In genomic region chr6:161594412-161594811, GRCh38 we compare ENCODE assay signal across 39 cellular contexts.
"Had no signal": no experiment of that assay in that cellular context is flagged by ENCODE, and none has a peak within 500 bp of the region (broad histone marks: within the 10 kb centered on the region; RNA-seq: fewer than 3 reads in every experiment).

No MANE protein-coding gene starts in this region.

- H3K27me3 Mint-ChIP-seq: activated CD4-positive, alpha-beta memory T cell treated with anti-CD3 and anti-CD28 coated beads for 36 hours; activated CD4-positive, alpha-beta T cell treated with anti-CD3 and anti-CD28 coated beads for 36 hours; activated CD4-positive, alpha-beta T cell treated with anti-CD3 and anti-CD28 coated beads, Interleukin-2, amount 10 ng/mL, durations not matched to agents 7 days and 5 days; activated CD8-positive, alpha-beta T cell treated with anti-CD3 and anti-CD28 coated beads for 36 hours; activated naive CD8-positive, alpha-beta T cell treated with anti-CD3 and anti-CD28 coated beads for 36 hours; activated T-helper 17 cell treated with anti-CD3 and anti-CD28 coated beads, Interleukin-2, amount 50 U/mL, for 72 hours had no signal

- H3K27me3 ChIP-seq: adrenal gland, body of pancreas, brain microvascular endothelial cell, breast epithelium had no signal

- ATAC-seq: activated CD4-positive, alpha-beta T cell treated with anti-CD3 and anti-CD28 coated beads for 36 hours; activated CD4-positive, CD25-positive, alpha-beta regulatory T cell treated with anti-CD3 and anti-CD28 coated beads, Interleukin-2, amount 50 U/mL, for 24 hours; activated CD8-positive, alpha-beta T cell treated with anti-CD3 and anti-CD28 coated beads for 36 hours; activated naive CD4-positive, alpha-beta T cell treated with anti-CD3 and anti-CD28 coated beads, Interleukin-2, amount 50 U/mL, for 72 hours; activated T-cell treated with anti-CD3 and anti-CD28 coated beads, Interleukin-2, amount 50 U/mL, for 4 hours; activated T-cell treated with anti-CD3 and anti-CD28 coated beads, Interleukin-2, amount 50 U/mL, for 72 hours; activated T-helper 17 cell treated with anti-CD3 and anti-CD28 coated beads, Interleukin-2, amount 50 U/mL, for 72 hours; body of pancreas; WTC11 had no signal

- H3K9me3 Mint-ChIP-seq: activated CD4-positive, alpha-beta memory T cell treated with anti-CD3 and anti-CD28 coated beads for 36 hours; activated CD8-positive, alpha-beta T cell treated with anti-CD3 and anti-CD28 coated beads for 36 hours; activated naive CD4-positive, alpha-beta T cell treated with anti-CD3 and anti-CD28 coated beads, Interleukin-2, amount 50 U/mL, for 72 hours; activated T-cell treated with anti-CD3 and anti-CD28 coated beads, Interleukin-2, amount 50 U/mL, for 4 hours; activated T-helper 1 cell treated with anti-CD3 and anti-CD28 coated beads, Interleukin-12 subunit alpha, Interleukin-12 subunit beta, Interleukin-2, Interleukin-4 antibody, amounts not matched to agents 30 ng/mL and 10 ng/mL and 1 ng/mL, durations not matched to agents 14 hours and 24 hours and 36 hours; activated T-helper 17 cell treated with anti-CD3 and anti-CD28 coated beads, Interleukin-2, amount 50 U/mL, for 72 hours; T-helper 1 cell treated with Interleukin-12 subunit alpha and Interleukin-12 subunit beta and Interleukin-4 antibody, amounts not matched to agents 30 μg/mL and 1 μg/mL, for 36 hours; T-helper 2 cell treated with Interferon-gamma antibody and Interleukin-4, amounts not matched to agents 5 μg/mL and 100 μg/mL, for 36 hours; WTC11 had no signal

- H3K4me1 ChIP-seq: adrenal gland, body of pancreas, breast epithelium had no signal

- H3K36me3 ChIP-seq: adrenal gland, brain microvascular endothelial cell, breast epithelium, WERI-Rb-1 had no signal

- H3K27ac Mint-ChIP-seq: activated CD4-positive, alpha-beta memory T cell treated with anti-CD3 and anti-CD28 coated beads for 36 hours; activated CD4-positive, alpha-beta T cell treated with anti-CD3 and anti-CD28 coated beads for 36 hours; activated CD4-positive, alpha-beta T cell treated with anti-CD3 and anti-CD28 coated beads, Interleukin-2, amount 10 ng/mL, durations not matched to agents 7 days and 5 days; activated CD8-positive, alpha-beta T cell treated with anti-CD3 and anti-CD28 coated beads for 36 hours; activated naive CD4-positive, alpha-beta T cell treated with anti-CD3 and anti-CD28 coated beads for 36 hours; activated naive CD4-positive, alpha-beta T cell treated with anti-CD3 and anti-CD28 coated beads, Interleukin-2, amount 50 U/mL, for 72 hours; activated naive CD8-positive, alpha-beta T cell treated with anti-CD3 and anti-CD28 coated beads for 36 hours; activated T-cell treated with anti-CD3 and anti-CD28 coated beads, Interleukin-2, amount 50 U/mL, for 72 hours; activated T-helper 1 cell treated with anti-CD3 and anti-CD28 coated beads, Interleukin-12 subunit alpha, Interleukin-12 subunit beta, Interleukin-2, Interleukin-4 antibody, amounts not matched to agents 30 ng/mL and 10 ng/mL and 1 ng/mL, durations not matched to agents 14 hours and 24 hours and 36 hours; activated T-helper 17 cell treated with anti-CD3 and anti-CD28 coated beads, Interleukin-2, amount 50 U/mL, for 72 hours; T-helper 1 cell treated with Interleukin-12 subunit alpha and Interleukin-12 subunit beta and Interleukin-4 antibody, amounts not matched to agents 30 μg/mL and 1 μg/mL, for 36 hours; T-helper 2 cell treated with Interferon-gamma antibody and Interleukin-4, amounts not matched to agents 5 μg/mL and 100 μg/mL, for 36 hours; WTC11 had no signal

- H3K9me3 ChIP-seq: adrenal gland, body of pancreas had no signal

- H3K36me3 Mint-ChIP-seq: activated CD4-positive, alpha-beta memory T cell treated with anti-CD3 and anti-CD28 coated beads for 36 hours; WTC11 had no signal

- DNase-seq: activated CD4-positive, alpha-beta memory T cell treated with anti-CD3 and anti-CD28 coated beads for 36 hours; activated CD4-positive, alpha-beta T cell treated with anti-CD3 and anti-CD28 coated beads for 1 hour; activated CD4-positive, alpha-beta T cell treated with anti-CD3 and anti-CD28 coated beads for 36 hours; activated CD4-positive, alpha-beta T cell treated with anti-CD3 and anti-CD28 coated beads for 48 hours; activated CD4-positive, alpha-beta T cell treated with anti-CD3 and anti-CD28 coated beads, Interleukin-2, amount 10 ng/mL, durations not matched to agents 7 days and 5 days; activated CD4-positive, alpha-beta T cell treated with anti-CD3 and anti-CD28 coated beads, Interleukin-2, amount 50 U/mL, for 4 hours; activated CD4-positive, CD25-positive, alpha-beta regulatory T cell; activated CD8-positive, alpha-beta memory T cell treated with anti-CD3 and anti-CD28 coated beads, Interleukin-2, amount 50 U/mL, for 4 hours; activated CD8-positive, alpha-beta T cell treated with anti-CD3 and anti-CD28 coated beads for 36 hours; activated effector memory CD4-positive, alpha-beta T cell treated with anti-CD3 and anti-CD28 coated beads, Interleukin-2, amount 50 U/mL, for 16 hours; activated gamma-delta T cell treated with Interleukin-2 at 50 U/mL for 16 hours; activated naive CD4-positive, alpha-beta T cell; activated naive CD4-positive, alpha-beta T cell treated with anti-CD3 and anti-CD28 coated beads for 36 hours; activated naive CD4-positive, alpha-beta T cell treated with anti-CD3 and anti-CD28 coated beads, Interleukin-2, amount 50 U/mL, for 16 hours; activated naive CD8-positive, alpha-beta T cell treated with anti-CD3 and anti-CD28 coated beads for 36 hours; activated T-cell treated with anti-CD3 and anti-CD28 coated beads for 4 hours; activated T-cell treated with anti-CD3 and anti-CD28 coated beads, Interleukin-2, amount 50 U/mL, for 1 hour; activated T-cell treated with anti-CD3 and anti-CD28 coated beads, Interleukin-2, amount 50 U/mL, for 4 hours; activated T-cell treated with anti-CD3 and anti-CD28 coated beads, Interleukin-2, amount 50 U/mL, for 72 hours; adrenal gland; amniotic stem cell; aorta; body of pancreas; brain microvascular endothelial cell; central memory CD4-positive, alpha-beta T cell; SW 1271; T-helper 1 cell; T-helper 2 cell; T-helper 9 cell; WERI-Rb-1 had no signal

- FAIRE-seq: astrocyte had no signal

- H3K4me3 ChIP-seq: adrenal gland, body of pancreas, breast epithelium had no signal

- H3K27ac ChIP-seq: adrenal gland, body of pancreas, brain microvascular endothelial cell, breast epithelium, WERI-Rb-1 had no signal

- H3K4me3 Mint-ChIP-seq: activated CD4-positive, alpha-beta memory T cell treated with anti-CD3 and anti-CD28 coated beads for 36 hours; activated CD4-positive, alpha-beta T cell treated with anti-CD3 and anti-CD28 coated beads for 36 hours; activated CD4-positive, alpha-beta T cell treated with anti-CD3 and anti-CD28 coated beads, Interleukin-2, amount 10 ng/mL, durations not matched to agents 7 days and 5 days; activated CD8-positive, alpha-beta T cell treated with anti-CD3 and anti-CD28 coated beads for 36 hours; activated naive CD4-positive, alpha-beta T cell treated with anti-CD3 and anti-CD28 coated beads for 36 hours; activated naive CD8-positive, alpha-beta T cell treated with anti-CD3 and anti-CD28 coated beads for 36 hours; activated T-cell treated with anti-CD3 and anti-CD28 coated beads, Interleukin-2, amount 50 U/mL, for 4 hours; activated T-cell treated with anti-CD3 and anti-CD28 coated beads, Interleukin-2, amount 50 U/mL, for 72 hours; activated T-helper 1 cell treated with anti-CD3 and anti-CD28 coated beads, Interleukin-12 subunit alpha, Interleukin-12 subunit beta, Interleukin-2, Interleukin-4 antibody, amounts not matched to agents 30 ng/mL and 10 ng/mL and 1 ng/mL, durations not matched to agents 14 hours and 24 hours and 36 hours; activated T-helper 17 cell treated with anti-CD3 and anti-CD28 coated beads, Interleukin-2, amount 50 U/mL, for 72 hours; T-helper 1 cell treated with Interleukin-12 subunit alpha and Interleukin-12 subunit beta and Interleukin-4 antibody, amounts not matched to agents 30 μg/mL and 1 μg/mL, for 36 hours; T-helper 2 cell treated with Interferon-gamma antibody and Interleukin-4, amounts not matched to agents 5 μg/mL and 100 μg/mL, for 36 hours; WTC11 had no signal

- H3K4me1 Mint-ChIP-seq: activated CD4-positive, alpha-beta T cell treated with anti-CD3 and anti-CD28 coated beads for 36 hours; activated CD4-positive, alpha-beta T cell treated with anti-CD3 and anti-CD28 coated beads, Interleukin-2, amount 10 ng/mL, durations not matched to agents 7 days and 5 days; activated naive CD8-positive, alpha-beta T cell treated with anti-CD3 and anti-CD28 coated beads for 36 hours; activated T-helper 17 cell treated with anti-CD3 and anti-CD28 coated beads, Interleukin-2, amount 50 U/mL, for 72 hours; WTC11 had no signal
